Comparison of ENCODE assay signal across 12 cellular contexts in genomic region chr11:96157517-96157873, GRCh38.
A peak's percentile ranks its signal among the peaks of the same experiment; 100 is the strongest.
DNase-seq lines count a peak whose midpoint lies in the region; ATAC-seq and TF ChIP-seq lines count a peak whose summit lies in the region.
"Had no signal": no experiment of that assay in that cellular context is flagged by ENCODE, and none has a peak within 500 bp of the region (broad histone marks: within the 10 kb centered on the region; RNA-seq: fewer than 3 reads in every experiment).

No MANE protein-coding gene starts in this region.

- H3K4me3 Mint-ChIP-seq in CD4-positive, alpha-beta T cell = no peak overlapping the region
- peak overlapping the region in 2 of 3 donors; percentile 17 to 30 for H3K4me3 Mint-ChIP-seq in T-cell

- no peaks in the 10 kb centered on the region for H3K27me3 Mint-ChIP-seq in CD4-positive, alpha-beta T cell
- H3K27me3 Mint-ChIP-seq in T-cell = no peaks in the 10 kb centered on the region

- ATAC-seq in CD4-positive, alpha-beta T cell (ENCODE audit: poor library complexity) = no peak
- no peak for ATAC-seq in T-cell (replicated peaks in 1 of 4)
- no peak for ATAC-seq in gastrocnemius medialis
- no peak for ATAC-seq in HG03025 (IDR thresholded peaks at IDR 0.05; ENCODE audit: low FRiP score, unreplicated experiment)

- peaks cover 75% of the 10 kb centered on the region for H3K4me1 Mint-ChIP-seq in CD4-positive, alpha-beta T cell (ENCODE audit: low read depth)
- H3K4me1 Mint-ChIP-seq in T-cell = peaks cover 66 to 72% (median 68%) of the 10 kb centered on the region in 3 donors

- no peaks in the 10 kb centered on the region for H3K9me3 Mint-ChIP-seq in CD4-positive, alpha-beta T cell
- no peaks in the 10 kb centered on the region for H3K9me3 Mint-ChIP-seq in T-cell

- intact Hi-C loops in CD4-positive, alpha-beta T cell (cut with DNase I, micrococcal nuclease) = no loop called here
- intact Hi-C loops in gastrocnemius medialis (cut with DNase I; ENCODE audit: low total_unique reads) = no loop called here

- peak overlapping the region; percentile 86 for H3K27ac Mint-ChIP-seq in CD4-positive, alpha-beta T cell
- peak overlapping the region; percentile 90 to 97 for H3K27ac Mint-ChIP-seq in T-cell

- H3K9me3 ChIP-seq in CD4-positive, alpha-beta T cell (ENCODE audit: control insufficient read depth, low read length) = no peaks in the 10 kb centered on the region
- H3K9me3 ChIP-seq in gastrocnemius medialis = no peaks in the 10 kb centered on the region

- H3K4me1 ChIP-seq in gastrocnemius medialis = peaks cover 8 to 36% of the 10 kb centered on the region in 2 donors

- peaks cover 23% of the 10 kb centered on the region for H3K36me3 Mint-ChIP-seq in CD4-positive, alpha-beta T cell (ENCODE audit: low read depth)
- peaks cover 15% of the 10 kb centered on the region for H3K36me3 Mint-ChIP-seq in T-cell

- in situ Hi-C loops in gastrocnemius medialis (cut with MboI; ENCODE audit: low sequenced_read_pairs in 4 of 4) = no loop called here

- H3K27ac ChIP-seq in CD4-positive, alpha-beta T cell (ENCODE audit: low read depth, low read length) = no peak overlapping the region
- H3K27ac ChIP-seq in epithelial cell of prostate (peak overlapping the region; percentile 96), gastrocnemius medialis (peak overlapping the region; percentile 61 to 79 (median 72))

- TF ChIP-seq CTCF in CD4-positive, alpha-beta T cell (IDR thresholded peaks at IDR 0.05) = no peak
- TF ChIP-seq CTCF in gastrocnemius medialis (IDR thresholded peaks at IDR 0.05 in 4 of 5, conservative IDR thresholded peaks at IDR 0.05 in 1 of 5) = no peak

- H3K36me3 ChIP-seq in gastrocnemius medialis = no peaks in the 10 kb centered on the region
- no peaks in the 10 kb centered on the region for H3K36me3 ChIP-seq in H7 (replicated peaks; ENCODE audit: control insufficient read depth, insufficient read depth, low read length)

- H3K4me3 ChIP-seq in gastrocnemius medialis (no peak overlapping the region), H7 (ENCODE audit: insufficient read depth, low read depth, low read length) (no peak overlapping the region)

- POLR2A ChIA-PET in CD4-positive, alpha-beta T cell (lab: Charles Lee) = no interaction called here
- POLR2A ChIA-PET in T-cell (lab: Charles Lee) = interaction anchor here in 1 of 2 donors (0.5 to 0.6 kb wide), 2 partner anchors 11 to 461 kb away, joined by 3 to 5 read pairs; no protein-coding TSS in a partner anchor

- CTCF ChIA-PET in CD4-positive, alpha-beta T cell (lab: Charles Lee) = no interaction called here
- CTCF ChIA-PET in T-cell (lab: Charles Lee) = interaction anchor here (0.7 to 1.5 kb wide), 2 partner anchors 16 to 102 kb away, joined by 3 read pairs; no protein-coding TSS in a partner anchor

- TF ChIP-seq POLR2A in gastrocnemius medialis (IDR thresholded peaks at IDR 0.05) = no peak

- DNase-seq in CD4-positive, alpha-beta T cell = no peak
- DNase-seq in T-cell (no peak), epithelial cell of prostate (ENCODE audit: low read depth, low spot score) (no peak), gastrocnemius medialis (no peak), GM19240 (ENCODE audit: insufficient read length, low spot score) (no peak), SHP77 (lab: John Stamatoyannopoulos, UW) (no peak), H7 (no peak)
- DNase-seq: activated T-cell treated with anti-CD3 and anti-CD28 coated beads for 4 hours; NCI-H510A; retina; stimulated activated CD8-positive, alpha-beta memory T cell treated with anti-CD3 and anti-CD28 coated beads, Interleukin-4, amount 100 ng/mL, for 48 hours had no signal

- no peaks in the 10 kb centered on the region for H3K27me3 ChIP-seq in CD4-positive, alpha-beta T cell (ENCODE audit: control insufficient read depth, insufficient read depth, low read length)
- H3K27me3 ChIP-seq in gastrocnemius medialis (no peaks in the 10 kb centered on the region), H7 (ENCODE audit: control insufficient read depth, insufficient read depth, low read length) (no peaks in the 10 kb centered on the region)
